ENCODE assay signal across 19 cellular contexts in genomic region chr12:77679701-77680100, GRCh38.
"Had no signal": no experiment of that assay in that cellular context is flagged by ENCODE, and none has a peak within 500 bp of the region (broad histone marks: within the 10 kb centered on the region; RNA-seq: fewer than 3 reads in every experiment).

No MANE protein-coding gene starts in this region.

- H3K4me3 ChIP-seq: heart right ventricle, mucosa of descending colon, pancreas, tibial artery had no signal

- H3K9me3 ChIP-seq: heart right ventricle, mucosa of descending colon, pancreas, tibial artery had no signal

- H3K9me3 Mint-ChIP-seq: activated CD4-positive, alpha-beta T cell treated with anti-CD3 and anti-CD28 coated beads, Interleukin-2, amount 10 ng/mL, durations not matched to agents 24 days and 14 days; activated naive CD4-positive, alpha-beta T cell treated with anti-CD3 and anti-CD28 coated beads for 36 hours; neural crest cell had no signal

- H3K27me3 Mint-ChIP-seq: activated CD4-positive, alpha-beta T cell treated with anti-CD3 and anti-CD28 coated beads, Interleukin-2, amount 10 ng/mL, durations not matched to agents 24 days and 14 days; central memory CD8-positive, alpha-beta T cell had no signal

- H3K4me1 Mint-ChIP-seq: activated CD4-positive, alpha-beta T cell treated with anti-CD3 and anti-CD28 coated beads, Interleukin-2, amount 10 ng/mL, durations not matched to agents 24 days and 14 days; central memory CD8-positive, alpha-beta T cell; memory B cell; naive B cell; neural crest cell had no signal

- H3K27ac ChIP-seq: heart right ventricle, pancreas, tibial artery had no signal

- H3K27ac Mint-ChIP-seq: activated CD4-positive, alpha-beta T cell treated with anti-CD3 and anti-CD28 coated beads, Interleukin-2, amount 10 ng/mL, durations not matched to agents 24 days and 14 days; activated naive CD4-positive, alpha-beta T cell treated with anti-CD3 and anti-CD28 coated beads for 36 hours; memory B cell; naive B cell had no signal

- H3K36me3 Mint-ChIP-seq: memory B cell, naive B cell had no signal

- H3K27me3 ChIP-seq: heart right ventricle, pancreas, tibial artery had no signal

- H3K4me3 Mint-ChIP-seq: activated CD4-positive, alpha-beta T cell treated with anti-CD3 and anti-CD28 coated beads, Interleukin-2, amount 10 ng/mL, durations not matched to agents 24 days and 14 days; activated naive CD4-positive, alpha-beta T cell treated with anti-CD3 and anti-CD28 coated beads for 36 hours; activated T-cell treated with anti-CD3 and anti-CD28 coated beads, Interleukin-2, amount 50 U/mL, for 4 hours; central memory CD8-positive, alpha-beta T cell; memory B cell; naive B cell; neural crest cell had no signal

- H3K36me3 ChIP-seq: heart right ventricle, pancreas, tibial artery had no signal

- ATAC-seq: activated T-cell treated with anti-CD3 and anti-CD28 coated beads, Interleukin-2, amount 50 U/mL, for 4 hours; heart right ventricle; left ventricle myocardium superior; mucosa of descending colon; pancreas had no signal

- DNase-seq: activated CD4-positive, alpha-beta T cell treated with anti-CD3 and anti-CD28 coated beads, Interleukin-2, amount 10 ng/mL, durations not matched to agents 24 days and 14 days; activated CD8-positive, alpha-beta memory T cell treated with anti-CD3 and anti-CD28 coated beads, Interleukin-2, amount 50 U/mL, for 4 hours; activated naive CD4-positive, alpha-beta T cell treated with anti-CD3 and anti-CD28 coated beads for 36 hours; activated T-cell treated with anti-CD3 and anti-CD28 coated beads, Interleukin-2, amount 50 U/mL, for 4 hours; cortex of kidney; heart right ventricle; kidney glomerular epithelial cell; left ventricle myocardium superior; mucosa of descending colon; naive B cell; pancreas; stimulated activated CD4-positive, alpha-beta T cell treated with anti-CD3 and anti-CD28 coated beads, Interleukin-1b, Interleukin-23, amount 100 ng/mL, for 48 hours; stimulated activated CD8-positive, alpha-beta memory T cell treated with anti-CD3 and anti-CD28 coated beads, Interleukin-4, amount 100 ng/mL, for 48 hours; stimulated activated naive CD4-positive, alpha-beta T cell; substantia nigra; tibial artery had no signal

- H3K4me1 ChIP-seq: pancreas, tibial artery had no signal
